ENCODE assay signal across 8 cellular contexts in the genomic region with DNA sequence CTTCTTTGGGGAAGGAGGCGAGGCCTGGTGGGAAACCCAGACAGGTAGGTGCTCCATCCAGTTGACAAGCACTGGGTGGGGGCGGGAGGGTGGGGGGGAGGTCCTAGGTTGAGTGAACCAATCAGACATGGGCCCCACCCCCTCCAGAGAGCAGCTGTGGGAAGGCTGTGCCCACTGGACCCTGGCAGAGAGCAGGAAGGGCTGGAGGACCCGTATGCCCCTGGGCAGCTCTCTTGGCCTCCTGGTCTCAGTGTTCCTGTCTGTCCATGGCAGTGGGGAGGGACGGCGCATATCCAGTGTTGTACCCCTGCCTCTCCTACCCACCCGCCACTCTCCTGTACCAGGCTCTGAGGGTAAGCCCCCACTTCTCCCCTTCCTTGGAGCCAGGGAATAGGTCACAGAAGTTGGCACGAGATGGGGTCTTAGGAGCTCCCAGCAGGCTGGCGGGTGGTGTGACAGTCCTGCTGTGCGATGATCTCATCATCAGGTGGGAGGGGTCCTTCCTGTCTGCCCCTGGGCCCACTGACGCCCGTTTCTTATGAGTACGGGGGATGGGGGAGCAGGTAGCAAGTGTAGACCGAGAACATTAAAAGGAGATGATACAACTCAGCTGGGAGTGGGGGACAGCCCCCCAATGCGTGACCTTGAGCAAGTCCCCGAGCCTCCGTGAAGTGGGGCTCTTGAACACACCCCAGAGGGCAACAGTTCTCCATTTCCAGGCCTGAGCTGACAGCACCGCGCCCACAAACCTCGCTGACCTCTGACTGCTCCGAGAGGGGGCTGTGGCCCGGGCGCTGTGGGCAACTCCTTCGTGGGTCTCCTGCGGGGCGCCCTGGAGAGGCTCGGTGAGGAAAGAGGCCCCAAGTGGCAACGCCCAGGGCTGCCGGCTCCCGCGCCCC. TPM values are rescaled to one million over a fixed set of nuclear protein-coding genes. Genes with fewer than 3 reads are reported as not detected.
DNase-seq lines count a peak whose midpoint lies in the region; ATAC-seq and TF ChIP-seq lines count a peak whose summit lies in the region.
"Had no signal": no experiment of that assay in that cellular context is flagged by ENCODE, and none has a peak within 500 bp of the region (broad histone marks: within the 10 kb centered on the region; RNA-seq: fewer than 3 reads in every experiment).

No MANE protein-coding gene starts in this region.

- H3K9me3 ChIP-seq in OCI-LY3 (ENCODE audit: insufficient read depth, low read length), result no peaks in the 10 kb centered on the region
- no peaks in the 10 kb centered on the region for H3K9me3 ChIP-seq in gastrocnemius medialis
- H3K9me3 ChIP-seq: body of pancreas had no signal

- DNase-seq in GM12864 (ENCODE audit: low read depth) (no peak), gastrocnemius medialis (no peak), G401 (ENCODE audit: low spot score) (no peak), ecto neural progenitor cell (ENCODE audit: low spot score) (no peak)
- DNase-seq in effector CD4-positive, alpha-beta T cell, result peak; percentile 29

- peak overlapping the region; percentile 61 for H3K4me2 ChIP-seq in OCI-LY3 (ENCODE audit: low read length)

- TF ChIP-seq POLR2A in gastrocnemius medialis (IDR thresholded peaks at IDR 0.05), result no peak

- peak overlapping the region; percentile 49; the same call in 1 of the 2 replicates for H3K4me3 ChIP-seq in GM12864 (ENCODE audit: low read depth, low read length)
- H3K4me3 ChIP-seq in OCI-LY3 (ENCODE audit: low read length), result peak overlapping the region; percentile 83
- H3K4me3 ChIP-seq in gastrocnemius medialis, result peak overlapping the region; percentile 58 to 75 (median 61)

- H2AFZ ChIP-seq in OCI-LY3 (ENCODE audit: low read depth, low read length), result peak overlapping the region; percentile 82; the same call in 1 of the 2 replicates

- H3K4me1 ChIP-seq in OCI-LY3 (ENCODE audit: low read length), result peaks cover 29% of the 10 kb centered on the region
- H3K4me1 ChIP-seq in gastrocnemius medialis, result peaks cover 5 to 26% of the 10 kb centered on the region in 2 donors

- ATAC-seq in gastrocnemius medialis (no peak), GM21447 (IDR thresholded peaks at IDR 0.05; ENCODE audit: unreplicated experiment) (no peak)

- intact Hi-C loops in gastrocnemius medialis (cut with DNase I; ENCODE audit: low total_unique reads), result loop anchor here (5.0 kb wide), 1 partner anchor 210 kb away; the partner anchor contains the start of gene MVD

- H3K27ac ChIP-seq in OCI-LY3 (ENCODE audit: low read length) (no peak overlapping the region), gastrocnemius medialis (peak overlapping the region in 3 of 4 donors; percentile 60 to 73 (median 72))

- H3K79me2 ChIP-seq in OCI-LY3 (ENCODE audit: low read length), result peaks cover 31% of the 10 kb centered on the region

- H4K20me1 ChIP-seq in OCI-LY3 (ENCODE audit: insufficient read depth, low read length), result peaks cover 9% of the 10 kb centered on the region; the same call in 1 of the 2 replicates

- H3K9ac ChIP-seq in OCI-LY3 (ENCODE audit: low read length), result no peak overlapping the region

- in situ Hi-C loops in gastrocnemius medialis (cut with MboI; ENCODE audit: low sequenced_read_pairs in 4 of 4), result no loop called here
- in situ Hi-C loops in G401 (cut with HindIII; ENCODE audit: low sequenced_read_pairs), result no loop called here

- no peaks in the 10 kb centered on the region for H3K36me3 ChIP-seq in OCI-LY3 (replicated peaks; ENCODE audit: low read depth, low read length)
- H3K36me3 ChIP-seq in gastrocnemius medialis, result no peaks in the 10 kb centered on the region

- H3K27me3 ChIP-seq in OCI-LY3 (ENCODE audit: low read depth, low read length) (peaks cover 8% of the 10 kb centered on the region; the same call in 1 of the 2 replicates), gastrocnemius medialis (peaks cover 20 to 31% (median 27%) of the 10 kb centered on the region in 3 donors)
- H3K27me3 ChIP-seq: body of pancreas had no signal

- TF ChIP-seq CTCF in GM12864 (IDR thresholded peaks at IDR 0.05; ENCODE audit: low read depth, low read length, missing control alignments) (no peak), OCI-LY3 (IDR thresholded peaks at IDR 0.05; ENCODE audit: low read depth, low read length) (no peak), gastrocnemius medialis (IDR thresholded peaks at IDR 0.05 in 4 of 5, conservative IDR thresholded peaks at IDR 0.05 in 1 of 5) (no peak)

RNA-seq across cellular contexts. Expression of gene ZFPM1, which starts 1.2 kb away (rescaled TPM):
- total RNA-seq in gastrocnemius medialis, result under 1 TPM; 0.31 to 0.71 (median 0.56) TPM
- total RNA-seq in G401 (2014; rRNA removed; shearing (Covaris generic)), result 0.55 and 1.2 TPM in 2 replicates
